Comparison of ENCODE assay signal across 8 cellular contexts in the genomic region with DNA sequence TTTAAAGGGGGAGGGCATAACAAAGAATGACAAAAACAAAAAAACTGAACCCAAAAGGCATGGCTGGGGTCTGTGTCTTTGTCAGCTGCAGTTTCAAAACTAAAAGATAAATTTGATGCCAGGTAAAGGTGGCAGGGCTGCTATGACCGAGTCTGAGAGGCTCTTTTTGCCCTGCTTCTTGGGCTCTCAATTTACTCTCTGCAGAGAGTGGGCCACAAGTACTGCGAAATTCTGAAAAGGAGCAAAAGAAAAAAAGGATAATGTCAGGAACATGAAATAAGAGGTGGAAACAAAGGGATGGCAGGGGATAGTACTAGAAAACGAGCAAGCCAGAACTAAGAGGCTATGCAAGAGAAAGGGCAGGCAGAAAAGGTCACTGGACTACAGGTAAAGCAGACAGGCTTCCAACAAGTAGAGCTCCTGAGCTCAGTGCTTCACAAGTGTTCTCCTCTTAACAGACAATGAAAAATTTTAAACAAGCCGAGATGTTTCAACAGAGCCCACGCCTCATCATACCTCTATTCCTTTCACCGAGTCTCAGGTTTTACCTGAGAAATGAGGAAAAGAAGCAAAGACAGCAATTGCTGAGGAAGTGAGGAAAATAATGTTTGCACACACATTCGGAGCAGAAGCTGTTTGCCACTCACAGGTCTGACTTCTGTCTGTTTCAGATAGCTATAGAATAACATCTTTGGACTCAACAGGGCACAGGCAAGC. TPM values are rescaled to one million over a fixed set of nuclear protein-coding genes. Genes with fewer than 3 reads are reported as not detected.
DNase-seq lines count a peak whose midpoint lies in the region; ATAC-seq and TF ChIP-seq lines count a peak whose summit lies in the region.

No MANE protein-coding gene starts in this region.

- no peaks in the 10 kb centered on the region for H3K27me3 ChIP-seq in layer of hippocampus (ENCODE audit: control insufficient read depth, insufficient read depth, low read length)
- no peaks in the 10 kb centered on the region for H3K27me3 ChIP-seq in thyroid gland

- intact Hi-C loops in thyroid gland (cut with DNase I), result loop anchor here (10.0 kb wide), 1 partner anchor 148 kb away; no protein-coding TSS in a partner anchor

- no peaks in the 10 kb centered on the region for H3K9me3 ChIP-seq in thyroid gland

- no peak for ATAC-seq in HG03520 (IDR thresholded peaks at IDR 0.05; ENCODE audit: unreplicated experiment)

- 28 to 47% (median 40%) methylated on average over 7 of the region's 7 CpGs for WGBS in adipose tissue, 3 donors
- WGBS in thyroid gland, 2 donors, result 26 to 27% methylated on average over 7 of the region's 7 CpGs

- peak in 1 of 2 donors; percentile 61 for TF ChIP-seq POLR2A in thyroid gland (IDR thresholded peaks at IDR 0.05)

- H3K27ac ChIP-seq in adipose tissue (ENCODE audit: low read depth, low read length) (peak overlapping the region; percentile 3), layer of hippocampus (ENCODE audit: low read depth, low read length) (peak overlapping the region; percentile 85), thyroid gland (peak overlapping the region; percentile 84 to 98 (median 94))

- DNase-seq in AG10803 (ENCODE audit: low read depth) (peak; percentile 10), HFF-Myc (ENCODE audit: extremely low read depth, low read depth) (no peak), thyroid gland (peak; percentile 41 to 52), NCI-H2171 (lab: John Stamatoyannopoulos, UW) (no peak), COR-L47 (lab: John Stamatoyannopoulos, UW) (no peak)

- peaks cover 33 to 41% of the 10 kb centered on the region in 2 donors for H3K4me1 ChIP-seq in thyroid gland

- peaks cover 6 to 10% of the 10 kb centered on the region in 2 donors for H3K36me3 ChIP-seq in thyroid gland

- TF ChIP-seq CTCF in AG10803 (conservative IDR thresholded peaks at IDR 0.05; ENCODE audit: low read length) (no peak), HFF-Myc (IDR thresholded peaks at IDR 0.05; ENCODE audit: low read depth, low read length, missing control alignments) (no peak), thyroid gland (IDR thresholded peaks at IDR 0.05) (no peak)

- H3K4me3 ChIP-seq in AG10803 (ENCODE audit: low read length), result peak overlapping the region; percentile 86
- H3K4me3 ChIP-seq in HFF-Myc (replicated peaks; ENCODE audit: low read depth, low read length), result peak overlapping the region; percentile 77
- peak overlapping the region; percentile 3 to 76 (median 39) for H3K4me3 ChIP-seq in thyroid gland (replicated peaks in 1 of 3)

RNA-seq across cellular contexts. Expression of gene IRS1, which starts 7.3 kb away (rescaled TPM):
- 10 to 100 TPM in 1 of 3 donors, 1 to 10 TPM in 2; 3.7 to 17.1 (median 6.6) TPM for polyA plus RNA-seq in adipose tissue
- total RNA-seq in thyroid gland, result 100 to 1,000 TPM in 2 of 4 donors, 10 to 100 TPM in 2; 61.9 to 166 (median 98.7) TPM

RNA-seq across cellular contexts. Expression of gene RHBDD1, which starts 43.5 kb away (rescaled TPM):
- 1 to 10 TPM; 5.4 to 8.3 (median 6.0) TPM for polyA plus RNA-seq in adipose tissue
- total RNA-seq in thyroid gland, result 10 to 100 TPM; 17.2 to 36.5 (median 26.2) TPM

Comparison
In these comparisons a context has a peak if more than half of its experiments do, and no peak if none do; other contexts are left out.
1. DNase-seq: peak in AG10803 (single experiment) and thyroid gland (2 of 2); none in HFF-Myc (single experiment), NCI-H2171 (single experiment) and COR-L47 (single experiment).
2. H3K27ac ChIP-seq: peak in every context shown above with its lines; median percentile 94 in thyroid gland; 85 in layer of hippocampus; 3 in adipose tissue.
3. Peak in every context shown above with its lines, with median percentiles within 50 percentile points of each other: H3K4me3 ChIP-seq.